Comparison of ENCODE assay signal across 10 cellular contexts in genomic region chr2:227539465-227539956, GRCh38. TPM values are rescaled to one million over a fixed set of nuclear protein-coding genes. Genes with fewer than 3 reads are reported as not detected.
"Had no signal": no experiment of that assay in that cellular context is flagged by ENCODE, and none has a peak within 500 bp of the region (broad histone marks: within the 10 kb centered on the region; RNA-seq: fewer than 3 reads in every experiment).

No MANE protein-coding gene starts in this region.

- H3K27ac Mint-ChIP-seq: IgD-negative memory B cell had no signal

- H3K4me2 ChIP-seq: KMS-11 had no signal

- H3K9ac ChIP-seq: KMS-11 had no signal

- H3K27me3 Mint-ChIP-seq: IgD-negative memory B cell had no signal

- DNase-seq: Karpas-422, Kasumi-1, KBM-7, KG1 had no signal

- H3K27ac ChIP-seq: HL-60, KMS-11 had no signal

- FAIRE-seq: HTR-8/SVneo had no signal

RNA-seq across cellular contexts. Expression of gene SCYGR2, which starts 59.2 kb away (rescaled TPM):
- total RNA-seq: HT-29, HT1080 had no signal
- polyA plus RNA-seq: IgD-negative memory B cell had no signal
